In genomic region chr3:105585-105984, GRCh38 we compare ENCODE assay signal across 9 cellular contexts.
"Had no signal": no experiment of that assay in that cellular context is flagged by ENCODE, and none has a peak within 500 bp of the region (broad histone marks: within the 10 kb centered on the region; RNA-seq: fewer than 3 reads in every experiment).

No MANE protein-coding gene starts in this region.

- H3K36me3 ChIP-seq: HAP-1 had no signal

- ATAC-seq: HCT116 had no signal

- DNase-seq: GOT3, H7, IMR-90, Karpas-422, KBM-7 had no signal

- H3K4me3 ChIP-seq: HAP-1 had no signal

- H3K9ac ChIP-seq: KMS-11 had no signal

- H3K9me3 ChIP-seq: HAP-1 had no signal

- H3K27ac ChIP-seq: HL-60, KMS-11 had no signal
